19 cellular contexts compared by ENCODE assay signal in the genomic region with DNA sequence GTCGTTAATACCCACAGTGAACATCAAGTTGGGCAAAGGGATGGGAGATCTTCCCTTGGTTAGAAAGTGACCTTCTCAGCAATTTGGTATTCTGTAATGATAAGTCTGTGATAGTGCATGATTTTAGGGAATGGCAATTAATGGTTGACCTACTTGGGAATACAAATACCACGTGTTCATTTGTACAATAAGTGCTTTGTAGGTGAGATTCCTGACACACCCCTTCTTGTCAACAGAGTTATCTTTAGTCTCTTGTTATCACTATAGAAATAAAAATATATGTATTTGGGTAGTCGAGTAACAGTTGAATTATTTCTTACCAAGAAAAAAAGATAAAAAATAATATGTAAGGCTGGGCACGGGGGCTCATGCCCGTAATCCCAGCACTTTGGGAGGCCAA. TPM values are rescaled to one million over a fixed set of nuclear protein-coding genes. Genes with fewer than 3 reads are reported as not detected.
DNase-seq lines count a peak whose midpoint lies in the region; ATAC-seq and TF ChIP-seq lines count a peak whose summit lies in the region.
"Had no signal": no experiment of that assay in that cellular context is flagged by ENCODE, and none has a peak within 500 bp of the region (broad histone marks: within the 10 kb centered on the region; RNA-seq: fewer than 3 reads in every experiment).

No MANE protein-coding gene starts in this region.

- H3K27me3 ChIP-seq in cardiac muscle cell (no peaks in the 10 kb centered on the region), right cardiac atrium (ENCODE audit: control insufficient read depth, insufficient read depth) (no peaks in the 10 kb centered on the region), mesenchymal stem cell (ENCODE audit: control insufficient read depth in 1 of 2, insufficient read depth in 1 of 2, low read length in 2 of 2) (no peaks in the 10 kb centered on the region), subcutaneous abdominal adipose tissue (ENCODE audit: control insufficient read depth in 5 of 5, insufficient read depth in 4 of 5, low read length in 5 of 5) (no peaks in the 10 kb centered on the region), MM.1S (replicated peaks; ENCODE audit: insufficient read depth, low read length) (no peaks in the 10 kb centered on the region)
- H3K27me3 ChIP-seq: BLaER1, neutrophil had no signal

- H3K79me2 ChIP-seq in MM.1S (ENCODE audit: low read length), result peaks cover 88% of the 10 kb centered on the region

- H3K9me3 ChIP-seq in cardiac muscle cell (ENCODE audit: low read depth) (no peaks in the 10 kb centered on the region), right cardiac atrium (ENCODE audit: control insufficient read depth, low read length) (no peaks in the 10 kb centered on the region), mesenchymal stem cell (ENCODE audit: control insufficient read depth, low read length) (no peaks in the 10 kb centered on the region), subcutaneous abdominal adipose tissue (ENCODE audit: control insufficient read depth in 5 of 5, low read length in 5 of 5) (no peaks in the 10 kb centered on the region), MM.1S (replicated peaks; ENCODE audit: insufficient read depth, low read length) (no peaks in the 10 kb centered on the region)
- H3K9me3 ChIP-seq: BLaER1, neutrophil had no signal

- H3K18ac ChIP-seq in mesenchymal stem cell (ENCODE audit: low read depth in 1 of 2, low read length in 2 of 2), result no peak overlapping the region

- WGBS in right cardiac atrium, result 66% methylated on average over 5 of the region's 5 CpGs
- WGBS in mesenchymal stem cell, result 98% methylated on average over 1 of the region's 5 CpGs

- H3K9me2 ChIP-seq in MM.1S (replicated peaks; ENCODE audit: insufficient read depth, low read length), result no peaks in the 10 kb centered on the region

- H2AFZ ChIP-seq in mesenchymal stem cell (ENCODE audit: low read depth, low read length) (no peak overlapping the region), MM.1S (ENCODE audit: low read length) (no peak overlapping the region)

- H4K8ac ChIP-seq in mesenchymal stem cell (ENCODE audit: low read length), result no peak overlapping the region

- H3K36me3 ChIP-seq in cardiac muscle cell (peaks cover 17% of the 10 kb centered on the region), mesenchymal stem cell (ENCODE audit: control insufficient read depth in 1 of 2, insufficient read depth in 2 of 2, low read depth in 1 of 2, low read length in 2 of 2) (peaks cover 21 to 42% of the 10 kb centered on the region in 2 experiments), subcutaneous abdominal adipose tissue (ENCODE audit: control insufficient read depth in 5 of 5, insufficient read depth in 5 of 5, low read length in 5 of 5) (peaks cover 8 to 24% (median 14%) of the 10 kb centered on the region in 5 donors), MM.1S (replicated peaks; ENCODE audit: insufficient read depth, low read length) (no peaks in the 10 kb centered on the region)

- no peak for ATAC-seq in right cardiac atrium
- ATAC-seq: stimulated activated naive CD8-positive, alpha-beta T cell treated with anti-CD3 and anti-CD28 coated beads, Interleukin-15, amount 100 ng/mL, for 72 hours had no signal

- H2BK5ac ChIP-seq in mesenchymal stem cell (ENCODE audit: low read depth, low read length, poor library complexity, severe bottlenecking), result no peak overlapping the region

- H3K79me1 ChIP-seq in mesenchymal stem cell (replicated peaks; ENCODE audit: low read length, poor library complexity, severe bottlenecking), result peaks cover 5% of the 10 kb centered on the region

- no peaks in the 10 kb centered on the region for H4K20me1 ChIP-seq in MM.1S (ENCODE audit: insufficient read depth, low read length)

- no peak for TF ChIP-seq CTCF in cardiac muscle cell (IDR thresholded peaks at IDR 0.05; ENCODE audit: low read depth, low read length)
- TF ChIP-seq CTCF in VCaP (conservative IDR thresholded peaks at IDR 0.05), result no peak
- TF ChIP-seq CTCF in MM.1S (IDR thresholded peaks at IDR 0.05; ENCODE audit: low read length), result no peak

- no peak overlapping the region for H2BK120ac ChIP-seq in mesenchymal stem cell (ENCODE audit: low read depth, low read length)

- H3K4me1 ChIP-seq in cardiac muscle cell (ENCODE audit: low read depth), result peaks cover 24% of the 10 kb centered on the region
- H3K4me1 ChIP-seq in right cardiac atrium (ENCODE audit: control insufficient read depth, insufficient read depth, low read length), result no peaks in the 10 kb centered on the region
- H3K4me1 ChIP-seq in mesenchymal stem cell (ENCODE audit: control insufficient read depth, insufficient read depth, low read depth, low read length), result peaks cover 8% of the 10 kb centered on the region
- H3K4me1 ChIP-seq in subcutaneous abdominal adipose tissue (ENCODE audit: control insufficient read depth in 5 of 5, insufficient read depth in 5 of 5, low read length in 5 of 5), result peaks cover 3 to 39% (median 31%) of the 10 kb centered on the region in 5 donors
- peaks cover 3% of the 10 kb centered on the region; the same call in 1 of the 2 replicates for H3K4me1 ChIP-seq in MM.1S (ENCODE audit: low read length)

- H3K14ac ChIP-seq in mesenchymal stem cell (ENCODE audit: low read length in 2 of 2), result no peak overlapping the region

- H3K23ac ChIP-seq in mesenchymal stem cell (ENCODE audit: low read length in 2 of 2), result no peak overlapping the region

- H2BK15ac ChIP-seq in mesenchymal stem cell (ENCODE audit: low read depth, poor library complexity, severe bottlenecking), result no peak overlapping the region

- H3K4me3 ChIP-seq in cardiac muscle cell (no peak overlapping the region), right cardiac atrium (ENCODE audit: low read length) (no peak overlapping the region), mesenchymal stem cell (ENCODE audit: insufficient read depth in 1 of 2, low read depth in 1 of 2, low read length in 2 of 2) (peak overlapping the region in 1 of 2 experiments; percentile 58), subcutaneous abdominal adipose tissue (ENCODE audit: low read depth in 1 of 5, low read length in 5 of 5) (no peak overlapping the region), MM.1S (ENCODE audit: low read length) (no peak overlapping the region)
- H3K4me3 ChIP-seq: BLaER1, SK-N-MC had no signal

- intact Hi-C loops in right cardiac atrium (cut with DNase I), result no loop called here

- H2BK12ac ChIP-seq in mesenchymal stem cell (ENCODE audit: low read length in 2 of 2), result no peak overlapping the region

- H3F3A ChIP-seq in MM.1S (ENCODE audit: insufficient read depth, low read length), result no peaks in the 10 kb centered on the region

- H3K27ac ChIP-seq in cardiac muscle cell, result peak overlapping the region; percentile 80
- H3K27ac ChIP-seq in right cardiac atrium (ENCODE audit: low read length), result no peak overlapping the region
- peak overlapping the region; percentile 37; the same call in 1 of the 2 replicates for H3K27ac ChIP-seq in VCaP
- H3K27ac ChIP-seq in mesenchymal stem cell (ENCODE audit: low read length, poor library complexity, severe bottlenecking), result no peak overlapping the region
- H3K27ac ChIP-seq in subcutaneous abdominal adipose tissue (ENCODE audit: low read depth, low read length), result peak overlapping the region; percentile 74
- H3K27ac ChIP-seq in MM.1S (ENCODE audit: low read length), result no peak overlapping the region
- H3K27ac ChIP-seq: BLaER1, neutrophil, SK-N-MC had no signal

- no peak overlapping the region for H4K91ac ChIP-seq in mesenchymal stem cell (ENCODE audit: low read length)

- peak overlapping the region; percentile 37 for H3K9ac ChIP-seq in mesenchymal stem cell (ENCODE audit: low read length)
- H3K9ac ChIP-seq in subcutaneous abdominal adipose tissue (ENCODE audit: low read length in 5 of 5), result no peak overlapping the region
- no peak overlapping the region for H3K9ac ChIP-seq in MM.1S (ENCODE audit: low read length)
- H3K9ac ChIP-seq: BLaER1 had no signal

- DNase-seq in cardiac muscle cell (ENCODE audit: low read depth in 1 of 2, low spot score in 1 of 2), result no peak
- DNase-seq in right cardiac atrium, result no peak
- no peak for DNase-seq in mesenchymal stem cell
- DNase-seq in NCI-H748 treated with DMSO at 0.1 percent for 48 hours (lab: John Stamatoyannopoulos, UW), result no peak
- no peak for DNase-seq in activated gamma-delta T cell (lab: John Stamatoyannopoulos, UW)
- DNase-seq in MM.1S, result no peak
- DNase-seq: activated CD4-positive, alpha-beta T cell treated with anti-CD3 and anti-CD28 coated beads, Interleukin-2, amount 50 U/mL, for 1 hour; activated CD8-positive, alpha-beta memory T cell treated with anti-CD3 and anti-CD28 coated beads, Interleukin-2, amount 50 U/mL, for 48 hours; activated effector memory CD4-positive, alpha-beta T cell treated with Interleukin-2 at 50 U/mL for 16 hours; hippocampal formation; NCI-H1436 treated with DMSO at 0.1 percent for 48 hours; NCI-H524 treated with DMSO at 0.1 percent for 48 hours; RPMI8226; stimulated activated naive CD8-positive, alpha-beta T cell treated with anti-CD3 and anti-CD28 coated beads, Interleukin-15, amount 100 ng/mL, for 72 hours had no signal

- no peak overlapping the region for H3K4ac ChIP-seq in mesenchymal stem cell (ENCODE audit: low read depth in 1 of 2, low read length in 2 of 2)

- H3K4me2 ChIP-seq in mesenchymal stem cell (ENCODE audit: low read length, poor library complexity, severe bottlenecking), result no peak overlapping the region
- H3K4me2 ChIP-seq in MM.1S (ENCODE audit: low read depth, low read length), result no peak overlapping the region
- H3K4me2 ChIP-seq: BLaER1 had no signal

- H2AK5ac ChIP-seq in mesenchymal stem cell (ENCODE audit: low read length, severe bottlenecking), result no peak overlapping the region

RNA-seq across cellular contexts. Expression of a gene that starts 4.8 kb away (rescaled TPM):
- 22.9 and 42.1 TPM in 2 replicates for total RNA-seq in cardiac muscle cell
- polyA plus RNA-seq in cardiac muscle cell, result 40.8 and 42.8 TPM in 2 replicates
- total RNA-seq in right cardiac atrium, result 10 to 100 TPM; 29.7 to 41.9 (median 32.9) TPM
- 6.9 TPM for polyA plus RNA-seq in right cardiac atrium
- polyA plus RNA-seq in mesenchymal stem cell (2013, experiment 1 of 2), result 72.1 TPM
- polyA plus RNA-seq in mesenchymal stem cell (2013, experiment 2 of 2), result 64.5 TPM

RNA-seq across cellular contexts. Expression of a gene that starts 24.7 kb away (rescaled TPM):
- total RNA-seq in cardiac muscle cell (29.2 and 41.1 TPM in 2 replicates), right cardiac atrium (10 to 100 TPM; 24.8 to 30.9 (median 28.3) TPM)
- polyA plus RNA-seq in cardiac muscle cell (39.7 and 46.3 TPM in 2 replicates), right cardiac atrium (15.4 TPM)
- 28.6 TPM for polyA plus RNA-seq in mesenchymal stem cell (2013, experiment 1 of 2)
- 29.4 TPM for polyA plus RNA-seq in mesenchymal stem cell (2013, experiment 2 of 2)

Comparison
In these comparisons a context has a peak if more than half of its experiments do, and no peak if none do; other contexts are left out.
1. H3K27ac ChIP-seq: peak in cardiac muscle cell (single experiment), VCaP (single experiment) and subcutaneous abdominal adipose tissue (single experiment); none in right cardiac atrium (single experiment), mesenchymal stem cell (single experiment) and MM.1S (single experiment).